In genomic region chr1:156859523-156860112, GRCh38 we compare ENCODE assay signal across 8 cellular contexts. TPM values are rescaled to one million over a fixed set of nuclear protein-coding genes. Genes with fewer than 3 reads are reported as not detected.
A peak's percentile ranks its signal among the peaks of the same experiment; 100 is the strongest.
DNase-seq lines count a peak whose midpoint lies in the region; ATAC-seq and TF ChIP-seq lines count a peak whose summit lies in the region.

No MANE protein-coding gene starts in this region.

- H3K79me2 ChIP-seq in GM23338 (replicated peaks; ENCODE audit: insufficient read depth) = no peaks in the 10 kb centered on the region

- TF ChIP-seq CTCF in GM23338 (conservative IDR thresholded peaks at IDR 0.05; ENCODE audit: low read depth in 2 of 2) = no peak
- TF ChIP-seq CTCF in glutamatergic neuron (IDR thresholded peaks at IDR 0.05; ENCODE audit: partially characterized antibody, unreplicated experiment) = no peak

- H3K36me3 Mint-ChIP-seq in GM23338 (ENCODE audit: low read depth) (no peaks in the 10 kb centered on the region), glutamatergic neuron (ENCODE audit: unreplicated experiment) (peaks cover 4% of the 10 kb centered on the region)
- no peaks in the 10 kb centered on the region for H3K36me3 Mint-ChIP-seq in activated CD8-positive, alpha-beta T cell treated with anti-CD3 and anti-CD28 coated beads, Interleukin-2, amount 10 ng/mL, durations not matched to agents 7 days and 5 days (ENCODE audit: low read depth)

- H3K4me1 Mint-ChIP-seq in GM23338 (peaks cover 25% of the 10 kb centered on the region), glutamatergic neuron (ENCODE audit: low read depth, unreplicated experiment) (peaks cover 40% of the 10 kb centered on the region)
- H3K4me1 Mint-ChIP-seq in activated CD8-positive, alpha-beta T cell treated with anti-CD3 and anti-CD28 coated beads, Interleukin-2, amount 10 ng/mL, durations not matched to agents 7 days and 5 days (ENCODE audit: low read depth) = peaks cover 50% of the 10 kb centered on the region

- CTCF ChIA-PET in activated CD8-positive, alpha-beta T cell treated with anti-CD3 and anti-CD28 coated beads, Interleukin-2, amount 10 ng/mL, durations not matched to agents 7 days and 5 days (lab: Charles Lee) = interaction anchor here (0.6 to 11.8 kb wide), 43 partner anchors 11 to 235 kb away, joined by 3 to 313 read pairs (median 7); partner anchors contain the start of genes CRABP2, HDGF, ISG20L2 and METTL25B

- POLR2A ChIA-PET in activated CD8-positive, alpha-beta T cell treated with anti-CD3 and anti-CD28 coated beads, Interleukin-2, amount 10 ng/mL, durations not matched to agents 7 days and 5 days (lab: Charles Lee) = interaction anchor here (0.8 to 7.7 kb wide), 10 partner anchors 10 to 171 kb away, joined by 3 to 115 read pairs (median 8); partner anchors contain the start of genes ISG20L2, METTL25B, PRCC and SH2D2A

- H2AFZ ChIP-seq in GM23338 = peak overlapping the region; percentile 90

- peaks cover 5% of the 10 kb centered on the region; the same call in 1 of the 2 replicates for H4K20me1 ChIP-seq in GM23338 (replicated peaks; ENCODE audit: insufficient read depth)

- peak; percentile 53 for DNase-seq in AG20443 (ENCODE audit: low spot score)
- peak; percentile 55 for DNase-seq in GM23338 (ENCODE audit: low spot score)
- DNase-seq in activated CD8-positive, alpha-beta T cell treated with anti-CD3 and anti-CD28 coated beads, Interleukin-2, amount 10 ng/mL, durations not matched to agents 7 days and 5 days = peak; percentile 32
- no peak for DNase-seq in glutamatergic neuron
- no peak for DNase-seq in skeletal muscle cell (ENCODE audit: low read depth)
- DNase-seq in CD1c-positive myeloid dendritic cell (ENCODE audit: extremely low spot score) = no peak

- H3K4me3 Mint-ChIP-seq in GM23338 (peak overlapping the region; percentile 83), glutamatergic neuron (ENCODE audit: unreplicated experiment) (peak overlapping the region; percentile 90)
- H3K4me3 Mint-ChIP-seq in activated CD8-positive, alpha-beta T cell treated with anti-CD3 and anti-CD28 coated beads, Interleukin-2, amount 10 ng/mL, durations not matched to agents 7 days and 5 days = peak overlapping the region; percentile 72

- 0 out of 2 replicates have a peak, but pooled peaks cover 3% of the 10 kb centered on the region for H3F3A ChIP-seq in GM23338 (replicated peaks; ENCODE audit: low read depth)

- H3K27me3 Mint-ChIP-seq in GM23338 (ENCODE audit: insufficient read depth, low read depth, poor library complexity) (peaks cover 76% of the 10 kb centered on the region), glutamatergic neuron (ENCODE audit: unreplicated experiment) (peaks cover 17% of the 10 kb centered on the region)
- peaks cover 39% of the 10 kb centered on the region for H3K27me3 Mint-ChIP-seq in activated CD8-positive, alpha-beta T cell treated with anti-CD3 and anti-CD28 coated beads, Interleukin-2, amount 10 ng/mL, durations not matched to agents 7 days and 5 days (ENCODE audit: low read depth)

- H3K36me3 ChIP-seq in GM23338 (ENCODE audit: insufficient read depth) = no peaks in the 10 kb centered on the region

- H3K4me1 ChIP-seq in GM23338 (ENCODE audit: insufficient read depth) = peaks cover 12% of the 10 kb centered on the region; the same call in 1 of the 2 replicates

- peak overlapping the region; percentile 93 for H3K4me2 ChIP-seq in GM23338

- H3K9me3 Mint-ChIP-seq in GM23338 (peaks cover 3% of the 10 kb centered on the region; the same call in 2 of the 3 replicates), glutamatergic neuron (ENCODE audit: unreplicated experiment) (peaks cover 21% of the 10 kb centered on the region)
- H3K9me3 Mint-ChIP-seq in activated CD8-positive, alpha-beta T cell treated with anti-CD3 and anti-CD28 coated beads, Interleukin-2, amount 10 ng/mL, durations not matched to agents 7 days and 5 days (ENCODE audit: insufficient read depth) = no peaks in the 10 kb centered on the region

- no peaks in the 10 kb centered on the region for H3K9me2 ChIP-seq in GM23338 (ENCODE audit: insufficient read depth)

- ATAC-seq in GM23338 (peak; percentile 35), GM18498 (IDR thresholded peaks at IDR 0.05; ENCODE audit: unreplicated experiment) (no peak), HG03159 (IDR thresholded peaks at IDR 0.05; ENCODE audit: unreplicated experiment) (no peak)
- ATAC-seq in activated CD8-positive, alpha-beta T cell treated with anti-CD3 and anti-CD28 coated beads, Interleukin-2, amount 10 ng/mL, durations not matched to agents 7 days and 5 days = peak; percentile 17

- peak overlapping the region; percentile 82 for H3K4me3 ChIP-seq in GM23338
- H3K4me3 ChIP-seq in skeletal muscle cell (ENCODE audit: low read depth, low read length) = peak overlapping the region; percentile 40

- peaks cover 99% of the 10 kb centered on the region for H3K27me3 ChIP-seq in GM23338 (ENCODE audit: insufficient read depth)

- H3K27ac Mint-ChIP-seq in GM23338 (no peak overlapping the region), glutamatergic neuron (ENCODE audit: unreplicated experiment) (peak overlapping the region; percentile 59)
- no peak overlapping the region for H3K27ac Mint-ChIP-seq in activated CD8-positive, alpha-beta T cell treated with anti-CD3 and anti-CD28 coated beads, Interleukin-2, amount 10 ng/mL, durations not matched to agents 7 days and 5 days

- H3K27ac ChIP-seq in GM23338 (ENCODE audit: low read depth) = no peak overlapping the region

TF ChIP-seq in GM23338, 12 proteins besides CTCF, POLR2A, EP300 and RAD21:
- TF ChIP-seq JUNB (IDR thresholded peaks at IDR 0.05; ENCODE audit: unreplicated experiment) (no peak), EZH2 (IDR thresholded peaks at IDR 0.05; ENCODE audit: low read depth, unreplicated experiment) (peak; percentile 19)

RNA-seq across cellular contexts. Expression of gene INSRR, which starts 0.7 kb away (rescaled TPM):
- not detected in 2 replicates for total RNA-seq in GM23338 (2014; rRNA removed; shearing (Covaris generic))
- not detected in 2 replicates for polyA plus RNA-seq in GM23338 (2016; fragmentation: Nextera tagmentation; extraction: Ambion mirVana)
- total RNA-seq in activated CD8-positive, alpha-beta T cell treated with anti-CD3 and anti-CD28 coated beads, Interleukin-2, amount 10 ng/mL, durations not matched to agents 7 days and 5 days = under 1 TPM; 0.21 TPM
- 6.9 TPM for total RNA-seq in glutamatergic neuron (ENCODE audit: unreplicated experiment)

RNA-seq across cellular contexts. Expression of gene NTRK1, which starts 1.0 kb away (rescaled TPM):
- total RNA-seq in GM23338 (2014; rRNA removed; shearing (Covaris generic)) = 0.08 and 0.42 TPM in 2 replicates
- polyA plus RNA-seq in GM23338 (2016; fragmentation: Nextera tagmentation; extraction: Ambion mirVana) = 0.23 and 0.45 TPM in 2 replicates
- 1 to 10 TPM; 9.9 TPM for total RNA-seq in activated CD8-positive, alpha-beta T cell treated with anti-CD3 and anti-CD28 coated beads, Interleukin-2, amount 10 ng/mL, durations not matched to agents 7 days and 5 days
- 296 TPM for total RNA-seq in glutamatergic neuron (ENCODE audit: unreplicated experiment)

RNA-seq across cellular contexts. Expression of gene PEAR1, which starts 33.9 kb away (rescaled TPM):
- total RNA-seq in GM23338 (2014; rRNA removed; shearing (Covaris generic)) = 0.28 and 0.47 TPM in 2 replicates
- polyA plus RNA-seq in GM23338 (2016; fragmentation: Nextera tagmentation; extraction: Ambion mirVana) = 0.10 and 0.47 TPM in 2 replicates
- total RNA-seq in activated CD8-positive, alpha-beta T cell treated with anti-CD3 and anti-CD28 coated beads, Interleukin-2, amount 10 ng/mL, durations not matched to agents 7 days and 5 days = under 1 TPM; 0.21 to 0.40 TPM
- 1.2 TPM for total RNA-seq in glutamatergic neuron (ENCODE audit: unreplicated experiment)

RNA-seq across cellular contexts. Expression of gene SH2D2A, which starts 43.0 kb away (rescaled TPM):
- total RNA-seq in GM23338 (2014; rRNA removed; shearing (Covaris generic)) = 3.4 and 11.5 TPM in 2 replicates
- polyA plus RNA-seq in GM23338 (2016; fragmentation: Nextera tagmentation; extraction: Ambion mirVana) = 4.6 and 5.5 TPM in 2 replicates
- total RNA-seq in activated CD8-positive, alpha-beta T cell treated with anti-CD3 and anti-CD28 coated beads, Interleukin-2, amount 10 ng/mL, durations not matched to agents 7 days and 5 days = 10 to 100 TPM; 84.0 to 86.7 TPM
- total RNA-seq in glutamatergic neuron (ENCODE audit: unreplicated experiment) = 0.86 TPM

Comparison
In these comparisons a context has a peak if more than half of its experiments do, and no peak if none do; other contexts are left out.
1. DNase-seq: peak in AG20443 (single experiment), GM23338 (single experiment) and activated CD8-positive, alpha-beta T cell treated with anti-CD3 and anti-CD28 coated beads, Interleukin-2, amount 10 ng/mL, durations not matched to agents 7 days and 5 days (single experiment); none in glutamatergic neuron (single experiment), skeletal muscle cell (single experiment) and CD1c-positive myeloid dendritic cell (single experiment).
2. ATAC-seq: peak in GM23338 (single experiment) and activated CD8-positive, alpha-beta T cell treated with anti-CD3 and anti-CD28 coated beads, Interleukin-2, amount 10 ng/mL, durations not matched to agents 7 days and 5 days (single experiment); none in GM18498 (single experiment) and HG03159 (single experiment).
3. RNA of gene NTRK1, which starts 1.0 kb away (total RNA-seq): 296 TPM in glutamatergic neuron (single experiment); 9.9 TPM in activated CD8-positive, alpha-beta T cell treated with anti-CD3 and anti-CD28 coated beads, Interleukin-2, amount 10 ng/mL, durations not matched to agents 7 days and 5 days and 0.08 to 0.42 TPM in GM23338; every median in the first group is over 10 times any median in the second.
4. Peak in every context shown above with its lines, with median percentiles within 50 percentile points of each other: H3K4me3 Mint-ChIP-seq.